13 cellular contexts compared by ENCODE assay signal in the genomic region with DNA sequence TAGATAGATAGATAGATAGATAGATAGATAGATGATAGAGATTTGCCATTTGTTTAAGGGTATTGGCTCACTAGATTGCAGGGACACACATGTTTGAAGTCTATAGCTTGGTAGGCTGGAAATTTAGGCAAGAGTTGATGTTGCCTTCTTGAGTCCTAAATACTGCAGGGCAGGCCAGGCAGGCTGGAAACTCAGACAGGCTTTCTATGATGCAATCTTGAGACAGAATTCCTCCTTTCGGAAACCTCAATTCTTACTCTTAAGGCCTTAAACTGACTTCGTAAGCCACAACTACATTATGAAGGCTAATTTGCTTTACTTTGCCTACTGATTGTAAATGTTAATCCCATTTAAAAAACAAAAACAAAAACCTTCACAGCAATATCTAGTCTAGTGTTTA.
"Had no signal": no experiment of that assay in that cellular context is flagged by ENCODE, and none has a peak within 500 bp of the region (broad histone marks: within the 10 kb centered on the region; RNA-seq: fewer than 3 reads in every experiment).

No MANE protein-coding gene starts in this region.

- H3K4me1 ChIP-seq: colonic mucosa had no signal

- H3K9me3 ChIP-seq: ascending aorta, colonic mucosa, testis had no signal

- H3K4me3 ChIP-seq: ascending aorta, colonic mucosa, testis had no signal

- H3K27ac ChIP-seq: ascending aorta, colonic mucosa, testis had no signal

- H3K36me3 ChIP-seq: ascending aorta, colonic mucosa had no signal

- ATAC-seq: activated T-cell treated with anti-CD3 and anti-CD28 coated beads, Interleukin-2, amount 50 U/mL, for 4 hours; left lobe of liver; stimulated activated naive CD8-positive, alpha-beta T cell treated with anti-CD3 and anti-CD28 coated beads, Interleukin-15, amount 100 ng/mL, for 72 hours had no signal

- H3K27me3 ChIP-seq: ascending aorta, colonic mucosa, testis had no signal

- DNase-seq: activated CD4-positive, alpha-beta T cell treated with anti-CD3 and anti-CD28 coated beads, Interleukin-2, amount 50 U/mL, for 4 hours; activated CD4-positive, CD25-positive, alpha-beta regulatory T cell treated with anti-CD3 and anti-CD28 coated beads, Interleukin-2, amount 50 U/mL, for 72 hours; activated effector memory CD4-positive, alpha-beta T cell treated with anti-CD3 and anti-CD28 coated beads, Interleukin-2, amount 50 U/mL, for 16 hours; activated naive CD8-positive, alpha-beta T cell treated with anti-CD3 and anti-CD28 coated beads for 36 hours; activated T-cell treated with anti-CD3 and anti-CD28 coated beads, Interleukin-2, amount 50 U/mL, for 4 hours; colonic mucosa; effector CD8-positive, alpha-beta T cell; nephron progenitor cell; stimulated activated CD4-positive, alpha-beta T cell treated with anti-CD3 and anti-CD28 coated beads, Interleukin-4, amount 100 ng/mL, for 4 hours; stimulated activated naive CD8-positive, alpha-beta T cell treated with anti-CD3 and anti-CD28 coated beads, Interleukin-15, amount 100 ng/mL, for 72 hours; testis had no signal
